In the genomic region with DNA sequence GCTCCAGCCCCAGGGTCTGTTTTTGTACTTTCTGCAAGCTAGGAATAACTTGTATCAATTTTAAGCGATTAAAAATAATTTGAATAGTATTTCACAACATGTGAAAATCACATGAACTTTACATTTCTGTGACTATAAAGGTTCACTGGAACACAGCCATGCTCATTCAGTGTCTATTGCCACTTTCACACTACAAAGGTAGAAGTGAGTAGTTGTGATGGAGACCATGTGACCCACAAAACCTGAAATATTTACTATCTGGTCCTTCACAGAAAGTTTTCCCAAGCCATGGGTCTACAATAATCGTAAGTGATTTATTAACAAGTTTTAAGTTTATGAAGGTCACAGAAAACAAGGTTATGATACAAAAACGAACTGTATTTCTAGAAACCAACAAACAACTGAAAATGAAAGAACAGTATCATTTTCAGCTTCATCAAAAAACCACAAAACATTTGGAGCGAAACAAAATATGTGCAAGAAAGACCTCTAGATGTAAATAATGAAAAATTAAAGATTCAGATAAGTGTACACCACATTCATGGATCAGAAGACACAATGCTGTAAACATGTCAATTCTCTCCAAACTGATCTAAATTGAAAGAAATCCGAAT, we compare ENCODE assay signal across 18 cellular contexts.
DNase-seq lines count a peak whose midpoint lies in the region; ATAC-seq and TF ChIP-seq lines count a peak whose summit lies in the region.
"Had no signal": no experiment of that assay in that cellular context is flagged by ENCODE, and none has a peak within 500 bp of the region (broad histone marks: within the 10 kb centered on the region; RNA-seq: fewer than 3 reads in every experiment).

No MANE protein-coding gene starts in this region.

- peaks cover 17% of the 10 kb centered on the region for H3K4me1 Mint-ChIP-seq in activated B cell treated with CpG ODN at 0.5 μM for 24 hours
- peaks cover 13% of the 10 kb centered on the region for H3K4me1 Mint-ChIP-seq in activated T-helper 17 cell treated with anti-CD3 and anti-CD28 coated beads, Interleukin-2, amount 50 U/mL, for 72 hours
- H3K4me1 Mint-ChIP-seq: CD14-positive monocyte had no signal

- H3K27ac ChIP-seq in caudate nucleus (ENCODE audit: low read depth, low read length) (no peak overlapping the region), gastroesophageal sphincter (no peak overlapping the region)

- no peak for TF ChIP-seq EP300 in gastroesophageal sphincter (IDR thresholded peaks at IDR 0.05)

- H3K4me1 ChIP-seq in gastroesophageal sphincter: peaks cover 0 to 11% (median 10%) of the 10 kb centered on the region in 3 donors

- peaks cover 77% of the 10 kb centered on the region for H3K36me3 Mint-ChIP-seq in activated B cell treated with CpG ODN at 0.5 μM for 24 hours (ENCODE audit: low read depth)
- peaks cover 100% of the 10 kb centered on the region for H3K36me3 Mint-ChIP-seq in activated T-helper 17 cell treated with anti-CD3 and anti-CD28 coated beads, Interleukin-2, amount 50 U/mL, for 72 hours (ENCODE audit: low read depth)

- intact Hi-C loops in activated B cell treated with CpG ODN at 0.5 μM for 24 hours (cut with micrococcal nuclease): no loop called here

- no peak for TF ChIP-seq POLR2A in gastroesophageal sphincter (IDR thresholded peaks at IDR 0.05)

- WGBS in gastroesophageal sphincter (ENCODE audit: low coverage in 1 of 2), 2 donors: 78 to 85% methylated on average over 4 to 5 of the region's 5 CpGs

- no peak overlapping the region for H3K4me3 Mint-ChIP-seq in activated B cell treated with CpG ODN at 0.5 μM for 24 hours
- no peak overlapping the region for H3K4me3 Mint-ChIP-seq in activated T-helper 17 cell treated with anti-CD3 and anti-CD28 coated beads, Interleukin-2, amount 50 U/mL, for 72 hours
- H3K4me3 Mint-ChIP-seq: activated naive CD8-positive, alpha-beta T cell treated with anti-CD3 and anti-CD28 coated beads for 36 hours; CD14-positive monocyte; immature natural killer cell; stimulated activated naive CD8-positive, alpha-beta T cell treated with anti-CD3 and anti-CD28 coated beads, Interleukin-15, amount 100 ng/mL, for 72 hours had no signal

- peaks cover 4 to 72% of the 10 kb centered on the region in 2 donors for H3K36me3 ChIP-seq in gastroesophageal sphincter

- H3K27me3 ChIP-seq in gastroesophageal sphincter: no peaks in the 10 kb centered on the region
- H3K27me3 ChIP-seq: MG63 had no signal

- H3K9me3 Mint-ChIP-seq in activated B cell treated with CpG ODN at 0.5 μM for 24 hours: no peaks in the 10 kb centered on the region
- no peaks in the 10 kb centered on the region for H3K9me3 Mint-ChIP-seq in activated T-helper 17 cell treated with anti-CD3 and anti-CD28 coated beads, Interleukin-2, amount 50 U/mL, for 72 hours
- H3K9me3 Mint-ChIP-seq: activated naive CD8-positive, alpha-beta T cell treated with anti-CD3 and anti-CD28 coated beads for 36 hours; CD14-positive monocyte; immature natural killer cell; stimulated activated naive CD8-positive, alpha-beta T cell treated with anti-CD3 and anti-CD28 coated beads, Interleukin-15, amount 100 ng/mL, for 72 hours had no signal

- CTCF ChIA-PET in activated B cell treated with CpG ODN at 0.5 μM for 24 hours (lab: Charles Lee): interaction anchor here (1.4 kb wide), 1 partner anchor 285 kb away, joined by 3 read pairs; a partner anchor contains a TSS

- ATAC-seq in GM18511 (IDR thresholded peaks at IDR 0.05; ENCODE audit: unreplicated experiment): peak; percentile 70
- peak; percentile 33 for ATAC-seq in GM19468 (IDR thresholded peaks at IDR 0.05; ENCODE audit: extremely low read depth, unreplicated experiment)
- ATAC-seq in HG02981 (IDR thresholded peaks at IDR 0.05; ENCODE audit: unreplicated experiment): peak; percentile 57
- ATAC-seq in activated B cell treated with CpG ODN at 0.5 μM for 24 hours (ENCODE audit: low read depth): no peak
- ATAC-seq in activated T-helper 17 cell treated with anti-CD3 and anti-CD28 coated beads, Interleukin-2, amount 50 U/mL, for 72 hours (replicated peaks): no peak
- no peak for ATAC-seq in gastroesophageal sphincter
- ATAC-seq: stimulated activated naive CD8-positive, alpha-beta T cell treated with anti-CD3 and anti-CD28 coated beads, Interleukin-15, amount 100 ng/mL, for 72 hours had no signal

- TF ChIP-seq CTCF in activated B cell treated with CpG ODN at 0.5 μM for 24 hours (IDR thresholded peaks at IDR 0.05): no peak
- TF ChIP-seq CTCF in gastroesophageal sphincter (IDR thresholded peaks at IDR 0.05): no peak

- POLR2A ChIA-PET in activated B cell treated with CpG ODN at 0.5 μM for 24 hours (lab: Charles Lee): no interaction called here

- no peak overlapping the region for H3K4me3 ChIP-seq in gastroesophageal sphincter
- H3K4me3 ChIP-seq: MG63 had no signal

- no peaks in the 10 kb centered on the region for H3K9me3 ChIP-seq in gastroesophageal sphincter
- H3K9me3 ChIP-seq: MG63 had no signal

- peak overlapping the region; percentile 16 for H3K27ac Mint-ChIP-seq in activated B cell treated with CpG ODN at 0.5 μM for 24 hours
- H3K27ac Mint-ChIP-seq in activated T-helper 17 cell treated with anti-CD3 and anti-CD28 coated beads, Interleukin-2, amount 50 U/mL, for 72 hours: no peak overlapping the region
- H3K27ac Mint-ChIP-seq: activated naive CD8-positive, alpha-beta T cell treated with anti-CD3 and anti-CD28 coated beads for 36 hours had no signal

- no peaks in the 10 kb centered on the region for H3K27me3 Mint-ChIP-seq in activated B cell treated with CpG ODN at 0.5 μM for 24 hours
- no peaks in the 10 kb centered on the region for H3K27me3 Mint-ChIP-seq in activated T-helper 17 cell treated with anti-CD3 and anti-CD28 coated beads, Interleukin-2, amount 50 U/mL, for 72 hours
- H3K27me3 Mint-ChIP-seq: activated naive CD8-positive, alpha-beta T cell treated with anti-CD3 and anti-CD28 coated beads for 36 hours; stimulated activated naive CD8-positive, alpha-beta T cell treated with anti-CD3 and anti-CD28 coated beads, Interleukin-15, amount 100 ng/mL, for 72 hours had no signal

- DNase-seq in activated B cell treated with CpG ODN at 0.5 μM for 24 hours (no peak), caudate nucleus (lab: John Stamatoyannopoulos, UW) (no peak)
- DNase-seq in activated T-cell treated with anti-CD3 and anti-CD28 coated beads, Interleukin-2, amount 50 U/mL, for 48 hours: no peak
- DNase-seq: activated CD8-positive, alpha-beta memory T cell treated with anti-CD3 and anti-CD28 coated beads for 24 hours; activated naive CD8-positive, alpha-beta T cell treated with anti-CD3 and anti-CD28 coated beads for 36 hours; cortex of kidney; immature natural killer cell; MG63; NCI-H446; stimulated activated CD4-positive, alpha-beta T cell treated with anti-CD3 and anti-CD28 coated beads, Interleukin-4, amount 100 ng/mL, for 4 hours; stimulated activated naive CD8-positive, alpha-beta T cell treated with anti-CD3 and anti-CD28 coated beads, Interleukin-15, amount 100 ng/mL, for 72 hours; T1000 had no signal

Comparison
In these comparisons a context has a peak if more than half of its experiments do, and no peak if none do; other contexts are left out.
1. ATAC-seq: peak in GM18511 (single experiment), GM19468 (single experiment) and HG02981 (single experiment); none in activated B cell treated with CpG ODN at 0.5 μM for 24 hours (single experiment), activated T-helper 17 cell treated with anti-CD3 and anti-CD28 coated beads, Interleukin-2, amount 50 U/mL, for 72 hours (single experiment) and gastroesophageal sphincter (single experiment).